In genomic region chr5:141880961-141881801, GRCh38 we compare ENCODE assay signal across 14 cellular contexts. TPM values are rescaled to one million over a fixed set of nuclear protein-coding genes. Genes with fewer than 3 reads are reported as not detected.
A peak's percentile ranks its signal among the peaks of the same experiment; 100 is the strongest.
DNase-seq lines count a peak whose midpoint lies in the region; ATAC-seq, FAIRE-seq and TF ChIP-seq lines count a peak whose summit lies in the region.
"Had no signal": no experiment of that assay in that cellular context is flagged by ENCODE, and none has a peak within 500 bp of the region (broad histone marks: within the 10 kb centered on the region; RNA-seq: fewer than 3 reads in every experiment).

No MANE protein-coding gene starts in this region.

- H3K36me3 ChIP-seq in right atrium auricular region, result no peaks in the 10 kb centered on the region
- H3K36me3 ChIP-seq: brain microvascular endothelial cell had no signal

- no peak overlapping the region for H3K4me3 ChIP-seq in right atrium auricular region

- CTCF ChIA-PET in Calu3 (lab: Charles Lee), result interaction anchor here (0.6 to 3.6 kb wide), 12 partner anchors 9 to 189 kb away, joined by 3 to 17 read pairs (median 4); no protein-coding TSS in a partner anchor

- in situ Hi-C loops in G401 (cut with HindIII; ENCODE audit: low sequenced_read_pairs), result no loop called here

- H3K4me3 Mint-ChIP-seq in Calu3 (ENCODE audit: low read depth, unreplicated experiment), result no peak overlapping the region
- H3K4me3 Mint-ChIP-seq: activated T-cell treated with anti-CD3 and anti-CD28 coated beads, Interleukin-2, amount 50 U/mL, for 24 hours had no signal

- ATAC-seq in HG03469 (IDR thresholded peaks at IDR 0.05; ENCODE audit: unreplicated experiment) (no peak), GM21528 (IDR thresholded peaks at IDR 0.05; ENCODE audit: low FRiP score, unreplicated experiment) (no peak)
- ATAC-seq: PC-3 had no signal

- no peaks in the 10 kb centered on the region for H3K9me3 Mint-ChIP-seq in Calu3 (ENCODE audit: low read depth, unreplicated experiment)
- H3K9me3 Mint-ChIP-seq: activated T-cell treated with anti-CD3 and anti-CD28 coated beads, Interleukin-2, amount 50 U/mL, for 24 hours had no signal

- DNase-seq in G401 (ENCODE audit: low spot score), result peak; percentile 92
- peak; percentile 87 for DNase-seq in RPMI8226
- no peak for DNase-seq in right atrium auricular region (ENCODE audit: low spot score)
- peak; percentile 70 for DNase-seq in posterior vena cava (ENCODE audit: low spot score)
- no peak for DNase-seq in Calu3
- DNase-seq in GM12891 (ENCODE audit: insufficient read length, low spot score), result no peak
- DNase-seq: activated T-cell treated with anti-CD3 and anti-CD28 coated beads, Interleukin-2, amount 50 U/mL, for 24 hours; brain microvascular endothelial cell; PC-3; stimulated activated CD4-positive, alpha-beta T cell treated with anti-CD3 and anti-CD28 coated beads, Interleukin-12 subunit alpha, Interleukin-12 subunit beta, amount 100 ng/mL, for 4 hours had no signal

- H3K4me1 ChIP-seq in right atrium auricular region, result peaks cover 0 to 59% of the 10 kb centered on the region in 2 donors

- no peak for TF ChIP-seq POLR2A in GM12891 (IDR thresholded peaks at IDR 0.05; ENCODE audit: low read depth, low read length)

- peaks cover 65% of the 10 kb centered on the region for H3K27me3 Mint-ChIP-seq in Calu3 (ENCODE audit: unreplicated experiment)

- H3K27me3 ChIP-seq in right atrium auricular region, result peaks cover 14 to 19% of the 10 kb centered on the region in 2 donors

- H3K4me1 Mint-ChIP-seq in Calu3 (ENCODE audit: low read depth, unreplicated experiment), result peaks cover 24% of the 10 kb centered on the region

- H3K36me3 Mint-ChIP-seq in Calu3 (ENCODE audit: insufficient read depth, unreplicated experiment), result peaks cover 36% of the 10 kb centered on the region

- BruUV-seq in Calu3 (replicated peaks; lab: Mats Ljungman, UMichigan), result no TSS peak

- peak overlapping the region; percentile 44 to 55 for H3K27ac ChIP-seq in right atrium auricular region
- H3K27ac ChIP-seq: brain microvascular endothelial cell had no signal

- FAIRE-seq in GM12891 (lab: Jason Lieb, UNC), result no peak
- FAIRE-seq: frontal cortex had no signal

- no peak overlapping the region for H3K27ac Mint-ChIP-seq in Calu3 (ENCODE audit: unreplicated experiment)
- H3K27ac Mint-ChIP-seq: activated T-cell treated with anti-CD3 and anti-CD28 coated beads, Interleukin-2, amount 50 U/mL, for 24 hours had no signal

- TF ChIP-seq CTCF in right atrium auricular region (IDR thresholded peaks at IDR 0.05), result no peak
- no peak for TF ChIP-seq CTCF in Calu3 (IDR thresholded peaks at IDR 0.05; ENCODE audit: unreplicated experiment)

- H3K9me3 ChIP-seq in right atrium auricular region, result no peaks in the 10 kb centered on the region

- intact Hi-C loops in posterior vena cava (cut with DNase I) (loop anchor here (2.0 to 5.0 kb wide), 3 partner anchors 76 to 179 kb away; partner anchors contain the start of gene PCDH12 (in 1 of the 2)), Calu3 (cut with micrococcal nuclease; ENCODE audit: unreplicated experiment) (no loop called here)

TF ChIP-seq in GM12891, 5 proteins besides CTCF, POLR2A, EP300 and RAD21:
- TF ChIP-seq POLR2AphosphoS5 (IDR thresholded peaks at IDR 0.05; ENCODE audit: low read depth, low read length) (no peak), POU2F2 (IDR thresholded peaks at IDR 0.05; ENCODE audit: low read depth, low read length) (no peak), TAF1 (IDR thresholded peaks at IDR 0.05; ENCODE audit: low read depth, low read length) (no peak)
TF ChIP-seq in GM12891: peak in this region for 0.

RNA-seq across cellular contexts. Expression of gene PCDH1, which starts 3.0 kb away (rescaled TPM):
- 1.2 and 1.8 TPM in 2 replicates for total RNA-seq in G401 (2014; rRNA removed; shearing (Covaris generic))
- 10 to 100 TPM; 22.1 to 25.3 TPM for total RNA-seq in right atrium auricular region
- 10 to 100 TPM; 30.2 to 36.7 TPM for total RNA-seq in posterior vena cava
- total RNA-seq in Calu3 (2022), result 146 and 167 TPM in 2 replicates
- 0.15 TPM for polyA plus RNA-seq in GM12891 (2012; ENCODE audit: low read depth, missing spikeins)
- polyA plus RNA-seq: CD14-positive monocyte had no signal

RNA-seq across cellular contexts. Expression of gene DELE1, which starts 42.5 kb away (rescaled TPM):
- 87.4 and 96.0 TPM in 2 replicates for total RNA-seq in G401 (2014; rRNA removed; shearing (Covaris generic))
- total RNA-seq in right atrium auricular region (10 to 100 TPM; 49.5 to 89.1 TPM), posterior vena cava (10 to 100 TPM; 46.4 to 49.6 TPM), Calu3 (2022) (78.0 and 78.5 TPM in 2 replicates)
- 32.8 TPM for polyA plus RNA-seq in GM12891 (2012; ENCODE audit: low read depth, missing spikeins)

Comparison
In these comparisons a context has a peak if more than half of its experiments do, and no peak if none do; other contexts are left out.
1. DNase-seq: peak in G401 (single experiment), RPMI8226 (single experiment) and posterior vena cava (single experiment); none in right atrium auricular region (single experiment), Calu3 (single experiment) and GM12891 (single experiment).